Comparison of ENCODE assay signal across 8 cellular contexts in genomic region chr21:36859744-36860501, GRCh38.
DNase-seq lines count a peak whose midpoint lies in the region; ATAC-seq and TF ChIP-seq lines count a peak whose summit lies in the region.

No MANE protein-coding gene starts in this region.

- intact Hi-C loops in left ventricle myocardium inferior (cut with micrococcal nuclease): loop anchor here (10.0 kb wide), 1 partner anchor 115 kb away; no protein-coding TSS in a partner anchor

- H3K27me3 ChIP-seq in left ventricle myocardium inferior (ENCODE audit: low read depth): no peaks in the 10 kb centered on the region

- H3K4me3 ChIP-seq in left ventricle myocardium inferior: no peak overlapping the region

- TF ChIP-seq CTCF in GM12873 (IDR thresholded peaks at IDR 0.05; ENCODE audit: insufficient read depth, low read depth, low read length, missing control alignments) (peak; percentile 4), left ventricle myocardium inferior (IDR thresholded peaks at IDR 0.05; ENCODE audit: borderline replicate concordance) (no peak)

- H3K27ac ChIP-seq in left ventricle myocardium inferior (replicated peaks): peak overlapping the region; percentile 73

- no peaks in the 10 kb centered on the region for H3K36me3 ChIP-seq in left ventricle myocardium inferior

- H3K4me1 ChIP-seq in left ventricle myocardium inferior: peaks cover 17% of the 10 kb centered on the region

- ATAC-seq in HG03521 (IDR thresholded peaks at IDR 0.05; ENCODE audit: unreplicated experiment): no peak
- ATAC-seq in GM18498 (IDR thresholded peaks at IDR 0.05; ENCODE audit: unreplicated experiment): no peak

- DNase-seq in M059J (ENCODE audit: low read depth): peak; percentile 82
- DNase-seq in activated CD4-positive, CD25-positive, alpha-beta regulatory T cell treated with anti-CD3 and anti-CD28 coated beads, Interleukin-2, amount 50 U/mL, for 72 hours: peak; percentile 39
- peak; percentile 80 for DNase-seq in left ventricle myocardium inferior
- DNase-seq in stimulated activated CD4-positive, alpha-beta T cell treated with anti-CD3 and anti-CD28 coated beads, Interleukin-2, amount 100 ng/mL, for 48 hours: peak; percentile 4 to 18
- no peak for DNase-seq in NCI-H187 treated with DMSO at 0.1 percent for 48 hours (lab: John Stamatoyannopoulos, UW)

- H3K9me3 ChIP-seq in left ventricle myocardium inferior (replicated peaks): no peaks in the 10 kb centered on the region
